ENCODE assay signal across 18 cellular contexts in genomic region chr3:102599819-102600576, GRCh38.
"Had no signal": no experiment of that assay in that cellular context is flagged by ENCODE, and none has a peak within 500 bp of the region (broad histone marks: within the 10 kb centered on the region; RNA-seq: fewer than 3 reads in every experiment).

No MANE protein-coding gene starts in this region.

- DNase-seq: colonic mucosa; dermis blood vessel endothelial cell; esophagus squamous epithelium; foreskin keratinocyte; immature natural killer cell; left colon; mesendoderm; naive thymus-derived CD4-positive, alpha-beta T cell; nephron progenitor cell; small intestine; stimulated activated CD4-positive, alpha-beta T cell treated with anti-CD3 and anti-CD28 coated beads, Interleukin-12 subunit alpha, Interleukin-12 subunit beta, amount 100 ng/mL, for 4 hours; stimulated activated naive CD4-positive, alpha-beta T cell; stomach; substantia nigra had no signal

- H3K27ac ChIP-seq: colonic mucosa, esophagus squamous epithelium, foreskin keratinocyte, neutrophil, right atrium auricular region, stomach, thoracic aorta had no signal

- H3K36me3 ChIP-seq: colonic mucosa, esophagus squamous epithelium, neutrophil, right atrium auricular region, stomach, thoracic aorta had no signal

- H3K4me3 ChIP-seq: colonic mucosa, esophagus squamous epithelium, right atrium auricular region, stomach, thoracic aorta had no signal

- H3K9me3 ChIP-seq: colonic mucosa, esophagus squamous epithelium, neutrophil, right atrium auricular region, stomach, thoracic aorta had no signal

- H3K9me3 Mint-ChIP-seq: type B pancreatic cell had no signal

- H3K4me1 ChIP-seq: colonic mucosa, esophagus squamous epithelium, foreskin keratinocyte, right atrium auricular region, stomach had no signal

- H3K27me3 ChIP-seq: colonic mucosa, esophagus squamous epithelium, neutrophil, right atrium auricular region, stomach had no signal

- H3K4me3 Mint-ChIP-seq: immature natural killer cell; naive thymus-derived CD4-positive, alpha-beta T cell; nephron progenitor cell; type B pancreatic cell had no signal

- H3K36me3 Mint-ChIP-seq: immature natural killer cell; naive thymus-derived CD4-positive, alpha-beta T cell; type B pancreatic cell had no signal

- H3K27ac Mint-ChIP-seq: immature natural killer cell; naive thymus-derived CD4-positive, alpha-beta T cell; nephron progenitor cell; type B pancreatic cell had no signal

- H3K27me3 Mint-ChIP-seq: type B pancreatic cell had no signal

- H3K4me1 Mint-ChIP-seq: immature natural killer cell; naive thymus-derived CD4-positive, alpha-beta T cell; nephron progenitor cell had no signal

- ATAC-seq: foreskin keratinocyte; left colon; naive thymus-derived CD4-positive, alpha-beta T cell had no signal
